In the genomic region with DNA sequence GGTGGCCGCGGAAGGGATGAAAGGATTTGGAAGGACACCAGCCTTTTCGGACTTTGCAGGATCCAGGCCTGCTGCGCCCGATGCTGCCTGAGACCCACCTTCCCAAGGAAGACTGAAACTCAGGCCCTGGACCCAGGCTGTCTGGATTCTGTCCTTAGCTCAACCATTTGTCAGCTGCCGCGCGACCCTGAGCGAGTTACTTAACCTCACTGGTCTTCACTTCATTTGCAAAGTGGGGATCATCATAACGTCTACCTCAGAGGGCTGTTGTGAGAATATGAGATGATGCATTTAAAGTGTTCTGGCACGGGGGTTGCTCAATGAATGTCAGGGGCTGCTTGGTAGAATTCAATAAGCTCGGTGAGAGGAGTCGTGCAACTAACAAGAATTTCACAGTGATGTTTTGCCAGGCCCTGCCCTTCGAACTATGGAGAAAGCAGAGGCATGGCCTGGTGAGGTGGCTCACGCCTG, we compare ENCODE assay signal across 11 cellular contexts.
A peak's percentile ranks its signal among the peaks of the same experiment; 100 is the strongest.
DNase-seq lines count a peak whose midpoint lies in the region; ATAC-seq and TF ChIP-seq lines count a peak whose summit lies in the region.
"Had no signal": no experiment of that assay in that cellular context is flagged by ENCODE, and none has a peak within 500 bp of the region (broad histone marks: within the 10 kb centered on the region; RNA-seq: fewer than 3 reads in every experiment).

No MANE protein-coding gene starts in this region.

- TF ChIP-seq CTCF in CD8-positive, alpha-beta T cell (IDR thresholded peaks at IDR 0.05) = no peak
- TF ChIP-seq CTCF in MM.1S (IDR thresholded peaks at IDR 0.05; ENCODE audit: low read length) (no peak), coronary artery (IDR thresholded peaks at IDR 0.05) (no peak), neural progenitor cell (IDR thresholded peaks at IDR 0.05) (no peak)

- peaks cover 23% of the 10 kb centered on the region for H3K4me1 Mint-ChIP-seq in CD8-positive, alpha-beta T cell (ENCODE audit: low read depth)
- H3K4me1 Mint-ChIP-seq in neural progenitor cell = peaks cover 12% of the 10 kb centered on the region

- no peaks in the 10 kb centered on the region for H3K36me3 Mint-ChIP-seq in CD8-positive, alpha-beta T cell
- peaks cover 1% of the 10 kb centered on the region for H3K36me3 Mint-ChIP-seq in neural progenitor cell

- no peaks in the 10 kb centered on the region for H3K9me2 ChIP-seq in MM.1S (replicated peaks; ENCODE audit: insufficient read depth, low read length)

- no peak for ATAC-seq in CD8-positive, alpha-beta T cell
- no peak for ATAC-seq in GM21723 (IDR thresholded peaks at IDR 0.05; ENCODE audit: unreplicated experiment)
- ATAC-seq in GM21737 (IDR thresholded peaks at IDR 0.05; ENCODE audit: unreplicated experiment) = no peak

- no peak overlapping the region for H3K4me3 ChIP-seq in CD8-positive, alpha-beta T cell (ENCODE audit: low read depth, low read length)
- H3K4me3 ChIP-seq in MM.1S (ENCODE audit: low read length) (no peak overlapping the region), coronary artery (peak overlapping the region; percentile 59), neural progenitor cell (peak overlapping the region; percentile 23)

- no peak overlapping the region for H3K27ac ChIP-seq in CD8-positive, alpha-beta T cell (ENCODE audit: low read depth, low read length)
- H3K27ac ChIP-seq in MM.1S (ENCODE audit: low read length) (no peak overlapping the region), coronary artery (no peak overlapping the region), neural progenitor cell (no peak overlapping the region)

- intact Hi-C loops in CD8-positive, alpha-beta T cell (cut with DNase I, micrococcal nuclease) = no loop called here

- CTCF ChIA-PET in CD8-positive, alpha-beta T cell (lab: Charles Lee) = interaction anchor here (1.0 to 1.5 kb wide), 2 partner anchors 9 to 11 kb away, joined by 3 to 5 read pairs; no protein-coding TSS in a partner anchor

- H3K9ac ChIP-seq in MM.1S (ENCODE audit: low read length) (no peak overlapping the region), neural progenitor cell (no peak overlapping the region)

- no peak for DNase-seq in CD8-positive, alpha-beta T cell
- DNase-seq in MM.1S = no peak
- DNase-seq in coronary artery (ENCODE audit: low spot score) = no peak
- no peak for DNase-seq in neural progenitor cell (ENCODE audit: low spot score)
- DNase-seq in NCI-H774 (lab: John Stamatoyannopoulos, UW) = no peak
- DNase-seq in NCI-H82 (lab: John Stamatoyannopoulos, UW) = no peak
- DNase-seq: effector CD8-positive, alpha-beta T cell; head of caudate nucleus; NCI-H446 had no signal

- H3K79me2 ChIP-seq in MM.1S (ENCODE audit: low read length) = no peaks in the 10 kb centered on the region
- no peaks in the 10 kb centered on the region for H3K79me2 ChIP-seq in neural progenitor cell (ENCODE audit: low read depth)

- H4K20me1 ChIP-seq in MM.1S (ENCODE audit: insufficient read depth, low read length) (no peaks in the 10 kb centered on the region), neural progenitor cell (ENCODE audit: low read depth) (no peaks in the 10 kb centered on the region)

- no peak overlapping the region for H2AFZ ChIP-seq in MM.1S (ENCODE audit: low read length)
- H2AFZ ChIP-seq in neural progenitor cell (replicated peaks) = no peak overlapping the region

- H3F3A ChIP-seq in MM.1S (ENCODE audit: insufficient read depth, low read length) = peaks cover 4% of the 10 kb centered on the region
- no peaks in the 10 kb centered on the region for H3F3A ChIP-seq in neural progenitor cell (ENCODE audit: low read depth)

- no peaks in the 10 kb centered on the region for H3K9me3 Mint-ChIP-seq in CD8-positive, alpha-beta T cell
- H3K9me3 Mint-ChIP-seq in neural progenitor cell = peaks cover 13% of the 10 kb centered on the region

- H3K27me3 Mint-ChIP-seq in CD8-positive, alpha-beta T cell (ENCODE audit: low read depth) = peaks cover 58% of the 10 kb centered on the region
- peaks cover 59% of the 10 kb centered on the region for H3K27me3 Mint-ChIP-seq in neural progenitor cell (ENCODE audit: insufficient read depth, low read depth)

- POLR2A ChIA-PET in CD8-positive, alpha-beta T cell (lab: Charles Lee) = interaction anchor here (1.2 to 2.2 kb wide), 2 partner anchors 8 to 11 kb away, joined by 4 to 14 read pairs; no protein-coding TSS in a partner anchor

- H3K27ac Mint-ChIP-seq in CD8-positive, alpha-beta T cell = no peak overlapping the region
- no peak overlapping the region for H3K27ac Mint-ChIP-seq in neural progenitor cell

- peaks cover 26% of the 10 kb centered on the region for H3K27me3 ChIP-seq in CD8-positive, alpha-beta T cell (ENCODE audit: insufficient read depth, low read length)
- no peaks in the 10 kb centered on the region for H3K27me3 ChIP-seq in MM.1S (replicated peaks; ENCODE audit: insufficient read depth, low read length)
- peaks cover 77% of the 10 kb centered on the region for H3K27me3 ChIP-seq in neural progenitor cell

- H3K4me2 ChIP-seq in MM.1S (ENCODE audit: low read depth, low read length) (peak overlapping the region; percentile 76; the same call in 1 of the 2 replicates), neural progenitor cell (no peak overlapping the region)

- H3K4me3 Mint-ChIP-seq in CD8-positive, alpha-beta T cell = peak overlapping the region; percentile 82
- H3K4me3 Mint-ChIP-seq in neural progenitor cell = no peak overlapping the region

- H3K4me1 ChIP-seq in CD8-positive, alpha-beta T cell (ENCODE audit: insufficient read depth, low read length) = peaks cover 20% of the 10 kb centered on the region
- H3K4me1 ChIP-seq in MM.1S (ENCODE audit: low read length) = no peaks in the 10 kb centered on the region
- H3K4me1 ChIP-seq in neural progenitor cell = peaks cover 7% of the 10 kb centered on the region

- H3K36me3 ChIP-seq in CD8-positive, alpha-beta T cell (ENCODE audit: insufficient read depth, low read length) = no peaks in the 10 kb centered on the region
- H3K36me3 ChIP-seq in MM.1S (replicated peaks; ENCODE audit: insufficient read depth, low read length) (no peaks in the 10 kb centered on the region), neural progenitor cell (no peaks in the 10 kb centered on the region)

- H3K9me3 ChIP-seq in CD8-positive, alpha-beta T cell (ENCODE audit: low read length) = no peaks in the 10 kb centered on the region
- no peaks in the 10 kb centered on the region for H3K9me3 ChIP-seq in MM.1S (replicated peaks; ENCODE audit: insufficient read depth, low read length)
- no peaks in the 10 kb centered on the region for H3K9me3 ChIP-seq in neural progenitor cell (ENCODE audit: low read depth)

Comparison
In these comparisons a context has a peak if more than half of its experiments do, and no peak if none do; other contexts are left out.
1. H3K4me3 ChIP-seq: peak in coronary artery (single experiment) and neural progenitor cell (single experiment); none in CD8-positive, alpha-beta T cell (single experiment) and MM.1S (single experiment).